Comparison of ENCODE assay signal across 1 cellular context in genomic region chr21:42373908-42374455, GRCh38.
TF ChIP-seq lines count a peak whose summit lies in the region.

No MANE protein-coding gene starts in this region.

TF ChIP-seq in H1, 55 proteins besides CTCF, POLR2A, EP300 and RAD21:
- TF ChIP-seq KDM1A (IDR thresholded peaks at IDR 0.05; ENCODE audit: borderline replicate concordance, low read length) (no peak), GABPA (IDR thresholded peaks at IDR 0.05; ENCODE audit: borderline replicate concordance, insufficient read depth, low read length) (no peak), SP4 (IDR thresholded peaks at IDR 0.05; ENCODE audit: low read length) (no peak), CBX5 (IDR thresholded peaks at IDR 0.05; ENCODE audit: low read depth, low read length) (no peak), MAX (IDR thresholded peaks at IDR 0.05) (no peak), RNF2 (IDR thresholded peaks at IDR 0.05; ENCODE audit: borderline replicate concordance, low read depth, low read length, missing control alignments, poor library complexity, severe bottlenecking) (no peak), TAF7 (optimal IDR thresholded peaks at IDR 0.05; ENCODE audit: borderline replicate concordance, low read depth, low read length) (no peak), MAFK (IDR thresholded peaks at IDR 0.05; ENCODE audit: low read depth, low read length) (no peak), GTF2F1 (IDR thresholded peaks at IDR 0.05; ENCODE audit: borderline replicate concordance, low read depth, low read length) (no peak), TEAD4 (IDR thresholded peaks at IDR 0.05; ENCODE audit: low read depth, low read length) (no peak), SRF (IDR thresholded peaks at IDR 0.05; ENCODE audit: low read depth, low read length) (no peak), BACH1 (IDR thresholded peaks at IDR 0.05; ENCODE audit: low read length) (no peak), PHF8 (conservative IDR thresholded peaks at IDR 0.05; ENCODE audit: low read depth, low read length) (no peak), KDM4A (IDR thresholded peaks at IDR 0.05; ENCODE audit: low read depth, low read length, severe bottlenecking) (no peak), BCL11A (IDR thresholded peaks at IDR 0.05; ENCODE audit: low read depth in 2 of 2, low read length in 2 of 2) (no peak), SP1 (IDR thresholded peaks at IDR 0.05; ENCODE audit: low read depth, low read length) (no peak)
